8 cellular contexts compared by ENCODE assay signal in genomic region chr4:51842167-51842553, GRCh38. TPM values are rescaled to one million over a fixed set of nuclear protein-coding genes. Genes with fewer than 3 reads are reported as not detected.
DNase-seq lines count a peak whose midpoint lies in the region; ATAC-seq and TF ChIP-seq lines count a peak whose summit lies in the region.

No MANE protein-coding gene starts in this region.

- no peak for ATAC-seq in natural killer cell treated with Interleukin-12 subunit alpha and Interleukin-12 subunit beta and Interleukin-15 and Interleukin-18, amount 100 ng/mL, for 72 hours
- ATAC-seq in GM19452 (IDR thresholded peaks at IDR 0.05; ENCODE audit: unreplicated experiment), result no peak

- peaks cover 0 to 14% (median 0%) of the 10 kb centered on the region in 4 donors for H3K4me1 ChIP-seq in Peyer's patch

- DNase-seq in DMS53 (lab: John Stamatoyannopoulos, UW), result peak; percentile 64
- no peak for DNase-seq in DMS53 treated with DMSO at 0.1 percent for 48 hours (lab: John Stamatoyannopoulos, UW; ENCODE audit: unreplicated experiment)
- peak in 1 of 3 donors; percentile 20 for DNase-seq in Peyer's patch
- DNase-seq in endothelial cell (ENCODE audit: low spot score), result no peak
- no peak for DNase-seq in natural killer cell treated with Interleukin-12 subunit alpha and Interleukin-12 subunit beta and Interleukin-15 and Interleukin-18, amount 100 ng/mL, for 72 hours (ENCODE audit: low spot score)
- no peak for DNase-seq in D341Med (ENCODE audit: low spot score)
- no peak for DNase-seq in LoVo (ENCODE audit: low spot score)

- TF ChIP-seq CTCF in Peyer's patch (IDR thresholded peaks at IDR 0.05) (no peak), endothelial cell (IDR thresholded peaks at IDR 0.05; ENCODE audit: unreplicated experiment) (no peak)

- no peaks in the 10 kb centered on the region for H3K27me3 ChIP-seq in Peyer's patch

- no peaks in the 10 kb centered on the region for H3K36me3 ChIP-seq in Peyer's patch

- H3K4me3 Mint-ChIP-seq in endothelial cell (ENCODE audit: unreplicated experiment), result peak overlapping the region; percentile 94
- peak overlapping the region; percentile 87 for H3K4me3 Mint-ChIP-seq in natural killer cell treated with Interleukin-12 subunit alpha and Interleukin-12 subunit beta and Interleukin-15 and Interleukin-18, amount 100 ng/mL, for 72 hours

- no peaks in the 10 kb centered on the region for H3K9me3 Mint-ChIP-seq in endothelial cell (ENCODE audit: unreplicated experiment)
- H3K9me3 Mint-ChIP-seq in natural killer cell treated with Interleukin-12 subunit alpha and Interleukin-12 subunit beta and Interleukin-15 and Interleukin-18, amount 100 ng/mL, for 72 hours, result no peaks in the 10 kb centered on the region

- H3K4me1 Mint-ChIP-seq in endothelial cell (ENCODE audit: unreplicated experiment), result peaks cover 13% of the 10 kb centered on the region
- peaks cover 16 to 18% of the 10 kb centered on the region in 2 donors for H3K4me1 Mint-ChIP-seq in natural killer cell treated with Interleukin-12 subunit alpha and Interleukin-12 subunit beta and Interleukin-15 and Interleukin-18, amount 100 ng/mL, for 72 hours (ENCODE audit: low read depth in 2 of 2)

- peaks cover 4% of the 10 kb centered on the region for H3K36me3 Mint-ChIP-seq in endothelial cell (ENCODE audit: low read depth, unreplicated experiment)
- no peaks in the 10 kb centered on the region for H3K36me3 Mint-ChIP-seq in natural killer cell treated with Interleukin-12 subunit alpha and Interleukin-12 subunit beta and Interleukin-15 and Interleukin-18, amount 100 ng/mL, for 72 hours

- H3K27ac ChIP-seq in Peyer's patch, result peak overlapping the region; percentile 74 to 99 (median 91)

- peak overlapping the region; percentile 94 to 99 (median 96) for H3K4me3 ChIP-seq in Peyer's patch

- H3K27ac Mint-ChIP-seq in endothelial cell (ENCODE audit: unreplicated experiment), result peak overlapping the region; percentile 62
- peak overlapping the region; percentile 71 to 83 for H3K27ac Mint-ChIP-seq in natural killer cell treated with Interleukin-12 subunit alpha and Interleukin-12 subunit beta and Interleukin-15 and Interleukin-18, amount 100 ng/mL, for 72 hours

- peaks cover 9% of the 10 kb centered on the region for H3K27me3 Mint-ChIP-seq in endothelial cell (ENCODE audit: unreplicated experiment)
- H3K27me3 Mint-ChIP-seq in natural killer cell treated with Interleukin-12 subunit alpha and Interleukin-12 subunit beta and Interleukin-15 and Interleukin-18, amount 100 ng/mL, for 72 hours, result no peaks in the 10 kb centered on the region

- H3K9me3 ChIP-seq in Peyer's patch, result no peaks in the 10 kb centered on the region

- TF ChIP-seq POLR2A in Peyer's patch (IDR thresholded peaks at IDR 0.05), result no peak

RNA-seq across cellular contexts. Expression of gene DCUN1D4, which starts 0.8 kb away (rescaled TPM):
- total RNA-seq in Peyer's patch (10 to 100 TPM; 26.5 to 39.8 (median 28.8) TPM), endothelial cell (ENCODE audit: unreplicated experiment) (61.0 TPM)
- total RNA-seq in natural killer cell treated with Interleukin-12 subunit alpha and Interleukin-12 subunit beta and Interleukin-15 and Interleukin-18, amount 100 ng/mL, for 72 hours, result 10 to 100 TPM; 29.3 to 30.4 TPM
